Comparison of ENCODE assay signal across 1 cellular context in the genomic region with DNA sequence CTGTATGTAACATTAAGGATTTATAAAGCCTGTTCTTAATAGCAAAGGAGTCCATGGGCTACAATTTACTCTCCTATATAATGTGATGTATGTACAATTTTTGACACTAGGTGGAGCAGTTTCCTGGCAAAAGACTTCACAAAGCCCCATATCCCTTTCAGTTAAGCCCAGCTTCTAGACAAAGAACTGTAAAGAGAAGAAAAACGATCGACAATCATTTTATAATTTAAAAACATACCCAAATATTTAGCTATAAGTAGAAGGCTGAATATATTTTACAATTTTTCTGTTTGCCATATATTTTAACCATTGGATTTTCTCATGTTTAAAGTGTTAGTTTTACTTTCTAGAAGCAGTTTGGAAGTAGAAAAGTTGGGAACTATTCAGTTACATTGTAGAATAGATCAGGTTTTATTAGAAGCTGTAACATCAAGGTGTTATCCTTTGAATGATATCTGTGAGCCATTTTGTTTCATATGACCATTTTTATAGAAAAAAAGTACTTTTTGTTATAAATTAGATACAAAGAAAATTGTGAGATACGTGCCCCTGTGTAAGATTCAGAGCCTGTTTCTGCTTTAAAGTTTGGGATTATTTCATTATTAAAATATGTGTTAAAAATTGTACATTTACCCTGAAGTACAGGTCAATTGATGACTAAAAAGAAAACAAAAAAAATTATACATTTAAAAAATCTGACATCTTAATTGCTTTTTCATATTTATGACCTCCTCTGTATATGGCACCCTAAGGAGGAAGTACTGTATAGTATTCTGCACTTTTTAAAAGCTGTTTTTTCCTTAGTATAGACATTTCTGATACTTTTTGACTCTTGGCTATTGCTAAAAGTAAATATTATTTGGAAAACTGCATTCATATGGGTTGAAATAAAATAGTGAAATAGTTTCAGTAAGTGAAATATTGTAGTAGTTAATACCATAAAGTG.
TF ChIP-seq lines count a peak whose summit lies in the region.

No MANE protein-coding gene starts in this region.

TF ChIP-seq in HepG2, 621 proteins besides CTCF, POLR2A, EP300 and RAD21 (continued from another document):
- TF ChIP-seq, protein P1, sequence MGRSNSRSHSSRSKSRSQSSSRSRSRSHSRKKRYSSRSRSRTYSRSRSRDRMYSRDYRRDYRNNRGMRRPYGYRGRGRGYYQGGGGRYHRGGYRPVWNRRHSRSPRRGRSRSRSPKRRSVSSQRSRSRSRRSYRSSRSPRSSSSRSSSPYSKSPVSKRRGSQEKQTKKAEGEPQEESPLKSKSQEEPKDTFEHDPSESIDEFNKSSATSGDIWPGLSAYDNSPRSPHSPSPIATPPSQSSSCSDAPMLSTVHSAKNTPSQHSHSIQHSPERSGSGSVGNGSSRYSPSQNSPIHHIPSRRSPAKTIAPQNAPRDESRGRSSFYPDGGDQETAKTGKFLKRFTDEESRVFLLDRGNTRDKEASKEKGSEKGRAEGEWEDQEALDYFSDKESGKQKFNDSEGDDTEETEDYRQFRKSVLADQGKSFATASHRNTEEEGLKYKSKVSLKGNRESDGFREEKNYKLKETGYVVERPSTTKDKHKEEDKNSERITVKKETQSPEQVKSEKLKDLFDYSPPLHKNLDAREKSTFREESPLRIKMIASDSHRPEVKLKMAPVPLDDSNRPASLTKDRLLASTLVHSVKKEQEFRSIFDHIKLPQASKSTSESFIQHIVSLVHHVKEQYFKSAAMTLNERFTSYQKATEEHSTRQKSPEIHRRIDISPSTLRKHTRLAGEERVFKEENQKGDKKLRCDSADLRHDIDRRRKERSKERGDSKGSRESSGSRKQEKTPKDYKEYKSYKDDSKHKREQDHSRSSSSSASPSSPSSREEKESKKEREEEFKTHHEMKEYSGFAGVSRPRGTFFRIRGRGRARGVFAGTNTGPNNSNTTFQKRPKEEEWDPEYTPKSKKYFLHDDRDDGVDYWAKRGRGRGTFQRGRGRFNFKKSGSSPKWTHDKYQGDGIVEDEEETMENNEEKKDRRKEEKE (IDR thresholded peaks at IDR 0.05) = no peak
- no peak for TF ChIP-seq IRX3 (CRISPR knock-in tag; IDR thresholded peaks at IDR 0.05; ENCODE audit: borderline replicate concordance, low read depth)
- TF ChIP-seq NFE2L2 (IDR thresholded peaks at IDR 0.05; ENCODE audit: low read length) = 0 out of 2 replicates have a peak, but pooled peaks have one; percentile 22
- TF ChIP-seq ZSCAN31 (CRISPR knock-in tag; IDR thresholded peaks at IDR 0.05; ENCODE audit: low read depth) = no peak
- TF ChIP-seq, protein P2, sequence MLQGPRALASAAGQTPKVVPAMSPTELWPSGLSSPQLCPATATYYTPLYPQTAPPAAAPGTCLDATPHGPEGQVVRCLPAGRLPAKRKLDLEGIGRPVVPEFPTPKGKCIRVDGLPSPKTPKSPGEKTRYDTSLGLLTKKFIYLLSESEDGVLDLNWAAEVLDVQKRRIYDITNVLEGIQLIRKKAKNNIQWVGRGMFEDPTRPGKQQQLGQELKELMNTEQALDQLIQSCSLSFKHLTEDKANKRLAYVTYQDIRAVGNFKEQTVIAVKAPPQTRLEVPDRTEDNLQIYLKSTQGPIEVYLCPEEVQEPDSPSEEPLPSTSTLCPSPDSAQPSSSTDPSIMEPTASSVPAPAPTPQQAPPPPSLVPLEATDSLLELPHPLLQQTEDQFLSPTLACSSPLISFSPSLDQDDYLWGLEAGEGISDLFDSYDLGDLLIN (CRISPR knock-in tag; IDR thresholded peaks at IDR 0.05; ENCODE audit: borderline replicate concordance) = no peak
- TF ChIP-seq SAP130 (CRISPR knock-in tag; IDR thresholded peaks at IDR 0.05; ENCODE audit: low read depth) = peak; percentile 49; the same call in 1 of the 2 replicates
- TF ChIP-seq, protein P3, sequence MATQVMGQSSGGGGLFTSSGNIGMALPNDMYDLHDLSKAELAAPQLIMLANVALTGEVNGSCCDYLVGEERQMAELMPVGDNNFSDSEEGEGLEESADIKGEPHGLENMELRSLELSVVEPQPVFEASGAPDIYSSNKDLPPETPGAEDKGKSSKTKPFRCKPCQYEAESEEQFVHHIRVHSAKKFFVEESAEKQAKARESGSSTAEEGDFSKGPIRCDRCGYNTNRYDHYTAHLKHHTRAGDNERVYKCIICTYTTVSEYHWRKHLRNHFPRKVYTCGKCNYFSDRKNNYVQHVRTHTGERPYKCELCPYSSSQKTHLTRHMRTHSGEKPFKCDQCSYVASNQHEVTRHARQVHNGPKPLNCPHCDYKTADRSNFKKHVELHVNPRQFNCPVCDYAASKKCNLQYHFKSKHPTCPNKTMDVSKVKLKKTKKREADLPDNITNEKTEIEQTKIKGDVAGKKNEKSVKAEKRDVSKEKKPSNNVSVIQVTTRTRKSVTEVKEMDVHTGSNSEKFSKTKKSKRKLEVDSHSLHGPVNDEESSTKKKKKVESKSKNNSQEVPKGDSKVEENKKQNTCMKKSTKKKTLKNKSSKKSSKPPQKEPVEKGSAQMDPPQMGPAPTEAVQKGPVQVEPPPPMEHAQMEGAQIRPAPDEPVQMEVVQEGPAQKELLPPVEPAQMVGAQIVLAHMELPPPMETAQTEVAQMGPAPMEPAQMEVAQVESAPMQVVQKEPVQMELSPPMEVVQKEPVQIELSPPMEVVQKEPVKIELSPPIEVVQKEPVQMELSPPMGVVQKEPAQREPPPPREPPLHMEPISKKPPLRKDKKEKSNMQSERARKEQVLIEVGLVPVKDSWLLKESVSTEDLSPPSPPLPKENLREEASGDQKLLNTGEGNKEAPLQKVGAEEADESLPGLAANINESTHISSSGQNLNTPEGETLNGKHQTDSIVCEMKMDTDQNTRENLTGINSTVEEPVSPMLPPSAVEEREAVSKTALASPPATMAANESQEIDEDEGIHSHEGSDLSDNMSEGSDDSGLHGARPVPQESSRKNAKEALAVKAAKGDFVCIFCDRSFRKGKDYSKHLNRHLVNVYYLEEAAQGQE (IDR thresholded peaks at IDR 0.05; ENCODE audit: borderline replicate concordance in 1 of 2, low read depth in 1 of 2, low read length in 2 of 2) = no peak
- TF ChIP-seq REPIN1 (CRISPR knock-in tag; IDR thresholded peaks at IDR 0.05; ENCODE audit: borderline replicate concordance, low read depth) = no peak
- TF ChIP-seq KAT2B (IDR thresholded peaks at IDR 0.05; ENCODE audit: borderline replicate concordance, low read depth, low read length) = no peak
- TF ChIP-seq HMG20A (CRISPR knock-in tag; IDR thresholded peaks at IDR 0.05; ENCODE audit: borderline replicate concordance) = 0 out of 2 replicates have a peak, but pooled peaks have one; percentile 26
- no peak for TF ChIP-seq ZNF180 (CRISPR knock-in tag; IDR thresholded peaks at IDR 0.05; ENCODE audit: borderline replicate concordance, low read depth)
- TF ChIP-seq EED (CRISPR knock-in tag; IDR thresholded peaks at IDR 0.05) = no peak
- TF ChIP-seq, protein P4, sequence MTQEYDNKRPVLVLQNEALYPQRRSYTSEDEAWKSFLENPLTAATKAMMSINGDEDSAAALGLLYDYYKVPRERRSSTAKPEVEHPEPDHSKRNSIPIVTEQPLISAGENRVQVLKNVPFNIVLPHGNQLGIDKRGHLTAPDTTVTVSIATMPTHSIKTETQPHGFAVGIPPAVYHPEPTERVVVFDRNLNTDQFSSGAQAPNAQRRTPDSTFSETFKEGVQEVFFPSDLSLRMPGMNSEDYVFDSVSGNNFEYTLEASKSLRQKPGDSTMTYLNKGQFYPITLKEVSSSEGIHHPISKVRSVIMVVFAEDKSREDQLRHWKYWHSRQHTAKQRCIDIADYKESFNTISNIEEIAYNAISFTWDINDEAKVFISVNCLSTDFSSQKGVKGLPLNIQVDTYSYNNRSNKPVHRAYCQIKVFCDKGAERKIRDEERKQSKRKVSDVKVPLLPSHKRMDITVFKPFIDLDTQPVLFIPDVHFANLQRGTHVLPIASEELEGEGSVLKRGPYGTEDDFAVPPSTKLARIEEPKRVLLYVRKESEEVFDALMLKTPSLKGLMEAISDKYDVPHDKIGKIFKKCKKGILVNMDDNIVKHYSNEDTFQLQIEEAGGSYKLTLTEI (CRISPR knock-in tag; conservative IDR thresholded peaks at IDR 0.05) = no peak
